9 cellular contexts compared by ENCODE assay signal in the genomic region with DNA sequence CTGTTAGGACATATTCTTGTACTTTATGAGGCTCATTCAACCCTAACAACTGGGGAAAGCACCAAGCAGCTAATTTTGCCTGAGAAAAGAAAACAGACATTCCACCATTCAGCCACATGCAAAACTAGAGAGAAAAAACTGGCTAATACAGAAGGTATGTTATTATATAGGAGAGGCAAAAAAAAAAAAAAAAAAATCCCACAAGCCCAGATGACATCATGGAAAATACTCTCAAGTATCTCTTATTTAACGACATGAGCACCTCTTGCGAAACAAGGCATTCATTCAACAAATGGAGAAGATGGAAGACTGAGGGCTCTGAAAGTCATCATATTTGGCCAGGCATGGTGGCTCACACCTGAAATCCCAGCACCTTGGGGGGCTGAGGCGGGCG.
A peak's percentile ranks its signal among the peaks of the same experiment; 100 is the strongest.
DNase-seq lines count a peak whose midpoint lies in the region; ATAC-seq, FAIRE-seq and TF ChIP-seq lines count a peak whose summit lies in the region.
"Had no signal": no experiment of that assay in that cellular context is flagged by ENCODE, and none has a peak within 500 bp of the region (broad histone marks: within the 10 kb centered on the region; RNA-seq: fewer than 3 reads in every experiment).

No MANE protein-coding gene starts in this region.

- CTCF ChIA-PET in SK-N-SH (lab: Yijun Ruan, JAX): interaction anchor here (0.6 to 2.7 kb wide), 4 partner anchors 17 to 321 kb away, joined by 3 to 9 read pairs (median 4); no protein-coding TSS in a partner anchor

- no peak for FAIRE-seq in pancreas (lab: Jason Lieb, UNC)

- H3K79me2 ChIP-seq in SK-N-SH (ENCODE audit: insufficient read depth): no peaks in the 10 kb centered on the region

- H3K27ac ChIP-seq in SK-N-SH (ENCODE audit: low read depth in 2 of 2, low read length in 1 of 2) (peak overlapping the region in 1 of 2 experiments; percentile 60; a peak in 2 of 4 replicates), pancreas (no peak overlapping the region)

- H3K9me3 ChIP-seq in SK-N-SH (no peaks in the 10 kb centered on the region), pancreas (no peaks in the 10 kb centered on the region)

- ATAC-seq in HG02678 (IDR thresholded peaks at IDR 0.05; ENCODE audit: unreplicated experiment): peak; percentile 57
- no peak for ATAC-seq in pancreas
- ATAC-seq in HG03571 (IDR thresholded peaks at IDR 0.05; ENCODE audit: unreplicated experiment): no peak

- H3K4me1 ChIP-seq in SK-N-SH (ENCODE audit: control insufficient read depth in 1 of 2, insufficient read depth in 2 of 2, low read depth in 1 of 2, low read length in 1 of 2): peaks cover 0 to 10% of the 10 kb centered on the region in 2 experiments; a peak in 2 of 4 replicates
- peaks cover 0 to 7% (median 4%) of the 10 kb centered on the region in 3 donors for H3K4me1 ChIP-seq in pancreas

- 80% methylated on average over 4 of the region's 4 CpGs for WGBS in SK-N-SH (ENCODE audit: low lambda C conversion rate)
- 78 to 85% methylated on average over 4 of the region's 4 CpGs for WGBS in pancreas, 2 donors

- no peaks in the 10 kb centered on the region for H3K9me2 ChIP-seq in SK-N-SH

- no peaks in the 10 kb centered on the region for H3F3A ChIP-seq in SK-N-SH (replicated peaks; ENCODE audit: insufficient read depth)

- H3K36me3 ChIP-seq in SK-N-SH (replicated peaks in 1 of 2; ENCODE audit: control insufficient read depth in 1 of 2, insufficient read depth in 2 of 2, low read length in 1 of 2) (no peaks in the 10 kb centered on the region), pancreas (no peaks in the 10 kb centered on the region)

- no peak overlapping the region; the same call in 1 of the 2 replicates for H3K4me2 ChIP-seq in SK-N-SH

- POLR2A ChIA-PET in SK-N-SH (lab: Yijun Ruan, JAX): no interaction called here

- H3K4me3 ChIP-seq in SK-N-SH (ENCODE audit: low read depth in 2 of 2, low read length in 1 of 2) (no peak overlapping the region), pancreas (no peak overlapping the region)

- no peak for TF ChIP-seq CTCF in SK-N-SH (IDR thresholded peaks at IDR 0.05)
- TF ChIP-seq CTCF in pancreas (IDR thresholded peaks at IDR 0.05): no peak

- TF ChIP-seq EP300 in SK-N-SH (IDR thresholded peaks at IDR 0.05; ENCODE audit: borderline replicate concordance in 1 of 2, low read depth in 1 of 2, low read length in 1 of 2): peak in 1 of 2 experiments; percentile 9; a peak in 1 of 4 replicates

- H3K27me3 ChIP-seq in SK-N-SH (ENCODE audit: insufficient read depth): no peaks in the 10 kb centered on the region
- H3K27me3 ChIP-seq in pancreas: no peaks in the 10 kb centered on the region

- no peak overlapping the region for H2AFZ ChIP-seq in SK-N-SH (ENCODE audit: low read depth)

- intact Hi-C loops in head of caudate nucleus (cut with DNase I): no loop called here
- intact Hi-C loops in pancreas (cut with DNase I): no loop called here

- peak overlapping the region; percentile 35; the same call in 1 of the 2 replicates for H3K9ac ChIP-seq in SK-N-SH

- no peak for TF ChIP-seq RAD21 in SK-N-SH (IDR thresholded peaks at IDR 0.05; ENCODE audit: low read length)

- no peaks in the 10 kb centered on the region for H4K20me1 ChIP-seq in SK-N-SH (ENCODE audit: insufficient read depth)

- DNase-seq in GM03348 (ENCODE audit: low spot score) (peak; percentile 58), SK-N-SH (no peak), left kidney (ENCODE audit: low read depth, low spot score) (peak; percentile 56), D341Med (ENCODE audit: low spot score) (no peak), head of caudate nucleus (no peak), pancreas (no peak)
- DNase-seq: NCI-H1694 treated with DMSO at 0.1 percent for 48 hours had no signal

TF ChIP-seq in SK-N-SH, 30 proteins besides CTCF, POLR2A, EP300 and RAD21:
- no peak for TF ChIP-seq ELF1 (IDR thresholded peaks at IDR 0.05)
- TF ChIP-seq JUND (IDR thresholded peaks at IDR 0.05): 0 out of 2 replicates have a peak, but pooled peaks have one; percentile 6
- TF ChIP-seq TCF12 (IDR thresholded peaks at IDR 0.05): peak; percentile 33
TF ChIP-seq in SK-N-SH: peak in this region for 2.

Comparison
In these comparisons a context has a peak if more than half of its experiments do, and no peak if none do; other contexts are left out.
1. DNase-seq: peak in GM03348 (single experiment) and left kidney (single experiment); none in SK-N-SH (single experiment), D341Med (single experiment), head of caudate nucleus (0 of 42) and pancreas (0 of 6).